Comparison of ENCODE assay signal across 1 cellular context in the genomic region with DNA sequence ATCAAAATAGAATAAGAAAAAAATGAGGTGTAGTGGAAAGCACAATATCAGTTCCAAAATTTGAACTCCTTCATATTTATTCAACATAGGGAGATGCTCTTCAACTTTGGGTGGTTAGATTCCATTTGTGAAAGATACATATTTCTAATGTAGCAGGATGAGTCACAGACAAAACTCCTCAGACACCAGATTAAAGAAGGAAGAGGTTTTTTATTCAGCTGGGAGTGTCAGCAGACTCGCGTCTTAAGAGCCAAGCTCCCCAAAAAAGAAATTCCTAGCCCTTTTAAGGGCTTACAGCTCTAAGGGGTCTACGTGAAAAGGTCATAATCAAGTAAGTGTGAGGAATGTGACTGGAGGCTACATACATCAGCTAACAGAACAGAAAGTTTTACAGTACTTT.
TF ChIP-seq lines count a peak whose summit lies in the region.

No MANE protein-coding gene starts in this region.

TF ChIP-seq in HepG2, 621 proteins besides CTCF, POLR2A, EP300 and RAD21:
- TF ChIP-seq ZNF749 (CRISPR knock-in tag; IDR thresholded peaks at IDR 0.05; ENCODE audit: borderline replicate concordance) = no peak
- no peak for TF ChIP-seq DNMT1 (CRISPR knock-in tag; IDR thresholded peaks at IDR 0.05)
- no peak for TF ChIP-seq HNRNPUL1 (IDR thresholded peaks at IDR 0.05; ENCODE audit: low read depth, low read length)
- no peak for TF ChIP-seq ETV5 (CRISPR knock-in tag; IDR thresholded peaks at IDR 0.05; ENCODE audit: borderline replicate concordance)
- TF ChIP-seq, protein P1, sequence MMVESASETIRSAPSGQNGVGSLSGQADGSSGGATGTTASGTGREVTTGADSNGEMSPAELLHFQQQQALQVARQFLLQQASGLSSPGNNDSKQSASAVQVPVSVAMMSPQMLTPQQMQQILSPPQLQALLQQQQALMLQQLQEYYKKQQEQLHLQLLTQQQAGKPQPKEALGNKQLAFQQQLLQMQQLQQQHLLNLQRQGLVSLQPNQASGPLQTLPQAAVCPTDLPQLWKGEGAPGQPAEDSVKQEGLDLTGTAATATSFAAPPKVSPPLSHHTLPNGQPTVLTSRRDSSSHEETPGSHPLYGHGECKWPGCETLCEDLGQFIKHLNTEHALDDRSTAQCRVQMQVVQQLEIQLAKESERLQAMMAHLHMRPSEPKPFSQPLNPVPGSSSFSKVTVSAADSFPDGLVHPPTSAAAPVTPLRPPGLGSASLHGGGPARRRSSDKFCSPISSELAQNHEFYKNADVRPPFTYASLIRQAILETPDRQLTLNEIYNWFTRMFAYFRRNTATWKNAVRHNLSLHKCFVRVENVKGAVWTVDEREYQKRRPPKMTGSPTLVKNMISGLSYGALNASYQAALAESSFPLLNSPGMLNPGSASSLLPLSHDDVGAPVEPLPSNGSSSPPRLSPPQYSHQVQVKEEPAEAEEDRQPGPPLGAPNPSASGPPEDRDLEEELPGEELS (CRISPR knock-in tag; IDR thresholded peaks at IDR 0.05) = no peak
- TF ChIP-seq RAD51 (IDR thresholded peaks at IDR 0.05; ENCODE audit: borderline replicate concordance) = no peak
- no peak for TF ChIP-seq FOXA1 (IDR thresholded peaks at IDR 0.05)
- TF ChIP-seq FOXA1 (CRISPR knock-in tag; IDR thresholded peaks at IDR 0.05) = no peak
- TF ChIP-seq, protein P2, sequence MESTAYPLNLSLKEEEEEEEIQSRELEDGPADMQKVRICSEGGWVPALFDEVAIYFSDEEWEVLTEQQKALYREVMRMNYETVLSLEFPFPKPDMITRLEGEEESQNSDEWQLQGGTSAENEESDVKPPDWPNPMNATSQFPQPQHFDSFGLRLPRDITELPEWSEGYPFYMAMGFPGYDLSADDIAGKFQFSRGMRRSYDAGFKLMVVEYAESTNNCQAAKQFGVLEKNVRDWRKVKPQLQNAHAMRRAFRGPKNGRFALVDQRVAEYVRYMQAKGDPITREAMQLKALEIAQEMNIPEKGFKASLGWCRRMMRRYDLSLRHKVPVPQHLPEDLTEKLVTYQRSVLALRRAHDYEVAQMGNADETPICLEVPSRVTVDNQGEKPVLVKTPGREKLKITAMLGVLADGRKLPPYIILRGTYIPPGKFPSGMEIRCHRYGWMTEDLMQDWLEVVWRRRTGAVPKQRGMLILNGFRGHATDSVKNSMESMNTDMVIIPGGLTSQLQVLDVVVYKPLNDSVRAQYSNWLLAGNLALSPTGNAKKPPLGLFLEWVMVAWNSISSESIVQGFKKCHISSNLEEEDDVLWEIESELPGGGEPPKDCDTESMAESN (CRISPR knock-in tag; conservative IDR thresholded peaks at IDR 0.05) = no peak
- TF ChIP-seq ZNF746 (CRISPR knock-in tag; IDR thresholded peaks at IDR 0.05) = no peak
- TF ChIP-seq JDP2 (CRISPR knock-in tag; IDR thresholded peaks at IDR 0.05; ENCODE audit: borderline replicate concordance) = no peak
- TF ChIP-seq, protein P3, sequence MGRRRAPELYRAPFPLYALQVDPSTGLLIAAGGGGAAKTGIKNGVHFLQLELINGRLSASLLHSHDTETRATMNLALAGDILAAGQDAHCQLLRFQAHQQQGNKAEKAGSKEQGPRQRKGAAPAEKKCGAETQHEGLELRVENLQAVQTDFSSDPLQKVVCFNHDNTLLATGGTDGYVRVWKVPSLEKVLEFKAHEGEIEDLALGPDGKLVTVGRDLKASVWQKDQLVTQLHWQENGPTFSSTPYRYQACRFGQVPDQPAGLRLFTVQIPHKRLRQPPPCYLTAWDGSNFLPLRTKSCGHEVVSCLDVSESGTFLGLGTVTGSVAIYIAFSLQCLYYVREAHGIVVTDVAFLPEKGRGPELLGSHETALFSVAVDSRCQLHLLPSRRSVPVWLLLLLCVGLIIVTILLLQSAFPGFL (CRISPR knock-in tag; IDR thresholded peaks at IDR 0.05) = no peak
- TF ChIP-seq IKZF1 (IDR thresholded peaks at IDR 0.05) = no peak
- TF ChIP-seq, protein P4, sequence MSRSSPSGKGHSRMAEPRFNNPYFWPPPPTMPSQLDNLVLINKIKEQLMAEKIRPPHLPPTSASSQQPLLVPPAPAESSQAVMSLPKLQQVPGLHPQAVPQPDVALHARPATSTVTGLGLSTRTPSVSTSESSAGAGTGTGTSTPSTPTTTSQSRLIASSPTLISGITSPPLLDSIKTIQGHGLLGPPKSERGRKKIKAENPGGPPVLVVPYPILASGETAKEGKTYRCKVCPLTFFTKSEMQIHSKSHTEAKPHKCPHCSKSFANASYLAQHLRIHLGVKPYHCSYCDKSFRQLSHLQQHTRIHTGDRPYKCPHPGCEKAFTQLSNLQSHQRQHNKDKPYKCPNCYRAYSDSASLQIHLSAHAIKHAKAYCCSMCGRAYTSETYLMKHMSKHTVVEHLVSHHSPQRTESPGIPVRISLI (CRISPR knock-in tag; IDR thresholded peaks at IDR 0.05; ENCODE audit: borderline replicate concordance) = no peak
- no peak for TF ChIP-seq ZNF629 (CRISPR knock-in tag; conservative IDR thresholded peaks at IDR 0.05)
- TF ChIP-seq ZNF577 (CRISPR knock-in tag; IDR thresholded peaks at IDR 0.05; ENCODE audit: borderline replicate concordance, low read depth) = no peak
- TF ChIP-seq RFXAP (CRISPR knock-in tag; IDR thresholded peaks at IDR 0.05; ENCODE audit: borderline replicate concordance) = no peak
- TF ChIP-seq, protein P5, sequence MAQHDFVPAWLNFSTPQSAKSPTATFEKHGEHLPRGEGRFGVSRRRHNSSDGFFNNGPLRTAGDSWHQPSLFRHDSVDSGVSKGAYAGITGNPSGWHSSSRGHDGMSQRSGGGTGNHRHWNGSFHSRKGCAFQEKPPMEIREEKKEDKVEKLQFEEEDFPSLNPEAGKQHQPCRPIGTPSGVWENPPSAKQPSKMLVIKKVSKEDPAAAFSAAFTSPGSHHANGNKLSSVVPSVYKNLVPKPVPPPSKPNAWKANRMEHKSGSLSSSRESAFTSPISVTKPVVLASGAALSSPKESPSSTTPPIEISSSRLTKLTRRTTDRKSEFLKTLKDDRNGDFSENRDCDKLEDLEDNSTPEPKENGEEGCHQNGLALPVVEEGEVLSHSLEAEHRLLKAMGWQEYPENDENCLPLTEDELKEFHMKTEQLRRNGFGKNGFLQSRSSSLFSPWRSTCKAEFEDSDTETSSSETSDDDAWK (CRISPR knock-in tag; IDR thresholded peaks at IDR 0.05) = no peak
- TF ChIP-seq, protein P6, sequence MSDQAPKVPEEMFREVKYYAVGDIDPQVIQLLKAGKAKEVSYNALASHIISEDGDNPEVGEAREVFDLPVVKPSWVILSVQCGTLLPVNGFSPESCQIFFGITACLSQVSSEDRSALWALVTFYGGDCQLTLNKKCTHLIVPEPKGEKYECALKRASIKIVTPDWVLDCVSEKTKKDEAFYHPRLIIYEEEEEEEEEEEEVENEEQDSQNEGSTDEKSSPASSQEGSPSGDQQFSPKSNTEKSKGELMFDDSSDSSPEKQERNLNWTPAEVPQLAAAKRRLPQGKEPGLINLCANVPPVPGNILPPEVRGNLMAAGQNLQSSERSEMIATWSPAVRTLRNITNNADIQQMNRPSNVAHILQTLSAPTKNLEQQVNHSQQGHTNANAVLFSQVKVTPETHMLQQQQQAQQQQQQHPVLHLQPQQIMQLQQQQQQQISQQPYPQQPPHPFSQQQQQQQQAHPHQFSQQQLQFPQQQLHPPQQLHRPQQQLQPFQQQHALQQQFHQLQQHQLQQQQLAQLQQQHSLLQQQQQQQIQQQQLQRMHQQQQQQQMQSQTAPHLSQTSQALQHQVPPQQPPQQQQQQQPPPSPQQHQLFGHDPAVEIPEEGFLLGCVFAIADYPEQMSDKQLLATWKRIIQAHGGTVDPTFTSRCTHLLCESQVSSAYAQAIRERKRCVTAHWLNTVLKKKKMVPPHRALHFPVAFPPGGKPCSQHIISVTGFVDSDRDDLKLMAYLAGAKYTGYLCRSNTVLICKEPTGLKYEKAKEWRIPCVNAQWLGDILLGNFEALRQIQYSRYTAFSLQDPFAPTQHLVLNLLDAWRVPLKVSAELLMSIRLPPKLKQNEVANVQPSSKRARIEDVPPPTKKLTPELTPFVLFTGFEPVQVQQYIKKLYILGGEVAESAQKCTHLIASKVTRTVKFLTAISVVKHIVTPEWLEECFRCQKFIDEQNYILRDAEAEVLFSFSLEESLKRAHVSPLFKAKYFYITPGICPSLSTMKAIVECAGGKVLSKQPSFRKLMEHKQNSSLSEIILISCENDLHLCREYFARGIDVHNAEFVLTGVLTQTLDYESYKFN (CRISPR knock-in tag; conservative IDR thresholded peaks at IDR 0.05) = no peak
TF ChIP-seq in HepG2: peak in this region for 0.
